Comparison of ENCODE assay signal across 1 cellular context in the genomic region with DNA sequence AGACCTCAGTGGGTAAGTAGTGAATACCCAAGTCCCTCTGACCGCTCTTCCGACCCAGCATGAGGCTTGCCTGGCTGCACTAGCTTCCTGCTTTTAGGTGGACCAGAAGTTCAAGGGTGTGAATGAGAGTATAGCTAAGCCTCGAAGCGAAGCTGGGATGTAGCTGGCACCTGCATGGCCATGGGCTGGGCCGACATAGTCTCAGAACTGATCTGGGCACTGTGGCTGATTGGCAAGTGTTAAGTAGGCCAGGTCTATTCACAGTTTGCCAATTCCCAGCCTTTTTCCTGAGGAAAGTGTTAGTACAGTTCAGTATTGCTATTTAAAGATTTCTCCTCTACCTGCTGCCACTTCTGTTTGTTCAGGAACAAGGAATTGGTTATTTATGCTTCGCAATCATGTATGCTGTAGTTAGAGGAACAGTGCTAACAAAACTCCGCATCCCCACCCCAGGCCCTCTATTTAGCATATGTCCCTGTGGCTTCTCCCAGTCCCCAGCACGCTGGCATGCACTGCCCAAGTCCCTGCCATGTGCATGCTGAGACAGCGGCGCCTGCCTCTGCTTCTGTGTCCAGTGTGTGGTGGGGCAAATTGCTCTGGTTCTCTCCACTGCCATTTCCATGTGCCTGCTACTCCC.
TF ChIP-seq lines count a peak whose summit lies in the region.

No MANE protein-coding gene starts in this region.

TF ChIP-seq in H1, 55 proteins besides CTCF, POLR2A, EP300 and RAD21:
- TF ChIP-seq CEBPB (IDR thresholded peaks at IDR 0.05; ENCODE audit: low read depth, low read length) (no peak), SIX5 (IDR thresholded peaks at IDR 0.05; ENCODE audit: low read depth, low read length) (no peak), CBX5 (IDR thresholded peaks at IDR 0.05; ENCODE audit: low read depth, low read length) (no peak), SIRT6 (IDR thresholded peaks at IDR 0.05; ENCODE audit: low read length) (no peak), ATF2 (IDR thresholded peaks at IDR 0.05; ENCODE audit: low read length) (no peak), KDM4A (IDR thresholded peaks at IDR 0.05; ENCODE audit: low read depth, low read length, severe bottlenecking) (no peak), MAFK (IDR thresholded peaks at IDR 0.05; ENCODE audit: low read depth, low read length) (no peak), ATF3 (IDR thresholded peaks at IDR 0.05; ENCODE audit: insufficient read depth, low read depth, low read length) (no peak), EGR1 (IDR thresholded peaks at IDR 0.05; ENCODE audit: borderline replicate concordance, low read depth, low read length) (no peak), USF2 (IDR thresholded peaks at IDR 0.05; ENCODE audit: low read length) (no peak), JUN (IDR thresholded peaks at IDR 0.05; ENCODE audit: low read depth, low read length) (no peak), BCL11A (IDR thresholded peaks at IDR 0.05; ENCODE audit: low read depth in 2 of 2, low read length in 2 of 2) (no peak), FOSL1 (IDR thresholded peaks at IDR 0.05; ENCODE audit: insufficient read depth, low read depth, low read length) (no peak), NRF1 (IDR thresholded peaks at IDR 0.05; ENCODE audit: low read depth, low read length) (no peak), RBBP5 (IDR thresholded peaks at IDR 0.05; ENCODE audit: borderline replicate concordance, low read depth, low read length) (no peak)
